ENCODE assay signal across 1 cellular context in the genomic region with DNA sequence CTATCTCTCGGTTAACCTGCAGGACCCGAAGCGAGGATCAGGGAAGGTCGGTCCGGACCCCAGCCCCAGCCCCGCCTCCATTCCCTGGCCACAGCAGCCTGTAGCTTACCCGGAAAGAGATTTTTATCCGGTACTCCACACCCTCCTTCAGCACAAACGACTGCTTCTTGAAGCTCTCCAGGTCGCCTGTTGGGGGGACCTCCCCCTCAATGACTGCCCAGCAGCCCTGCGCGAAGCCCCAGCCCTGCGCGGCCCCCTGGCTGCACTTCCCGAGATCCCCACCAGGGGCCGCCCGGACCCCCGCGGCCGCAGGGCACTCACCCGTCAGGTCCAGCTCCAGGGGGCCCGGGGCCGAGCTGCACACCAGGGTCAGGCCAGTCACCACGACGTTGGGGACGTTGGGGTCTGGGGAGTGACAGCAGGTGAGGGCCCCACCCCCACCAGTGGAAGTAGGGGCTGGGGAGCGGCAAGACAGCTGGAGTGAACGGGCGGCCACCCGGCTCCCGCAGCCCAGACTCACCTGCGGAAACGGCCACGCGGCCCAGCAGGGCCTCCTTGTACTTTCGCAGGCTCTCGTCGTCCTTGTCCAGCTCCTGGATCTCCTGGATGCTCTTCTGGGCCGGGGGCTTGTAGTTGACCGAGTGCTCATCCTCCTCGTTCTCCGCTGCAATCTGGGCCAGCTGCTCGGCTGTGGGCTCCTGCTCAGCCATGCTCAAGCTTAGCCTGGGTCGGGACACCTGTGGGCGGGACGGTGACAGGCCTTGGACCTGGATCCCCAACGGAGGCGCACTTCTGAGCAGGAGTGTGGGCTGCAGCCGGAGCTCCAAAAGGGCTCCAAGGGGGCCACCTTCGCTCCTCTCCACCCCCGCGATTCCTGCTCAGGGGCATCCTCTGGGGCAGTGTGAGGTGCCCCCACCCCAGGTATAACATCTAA.
TF ChIP-seq lines count a peak whose summit lies in the region.

No MANE protein-coding gene starts in this region.

TF ChIP-seq in HepG2, 621 proteins besides CTCF, POLR2A, EP300 and RAD21 (continued from another document and continues in another):
- TF ChIP-seq, protein P1, sequence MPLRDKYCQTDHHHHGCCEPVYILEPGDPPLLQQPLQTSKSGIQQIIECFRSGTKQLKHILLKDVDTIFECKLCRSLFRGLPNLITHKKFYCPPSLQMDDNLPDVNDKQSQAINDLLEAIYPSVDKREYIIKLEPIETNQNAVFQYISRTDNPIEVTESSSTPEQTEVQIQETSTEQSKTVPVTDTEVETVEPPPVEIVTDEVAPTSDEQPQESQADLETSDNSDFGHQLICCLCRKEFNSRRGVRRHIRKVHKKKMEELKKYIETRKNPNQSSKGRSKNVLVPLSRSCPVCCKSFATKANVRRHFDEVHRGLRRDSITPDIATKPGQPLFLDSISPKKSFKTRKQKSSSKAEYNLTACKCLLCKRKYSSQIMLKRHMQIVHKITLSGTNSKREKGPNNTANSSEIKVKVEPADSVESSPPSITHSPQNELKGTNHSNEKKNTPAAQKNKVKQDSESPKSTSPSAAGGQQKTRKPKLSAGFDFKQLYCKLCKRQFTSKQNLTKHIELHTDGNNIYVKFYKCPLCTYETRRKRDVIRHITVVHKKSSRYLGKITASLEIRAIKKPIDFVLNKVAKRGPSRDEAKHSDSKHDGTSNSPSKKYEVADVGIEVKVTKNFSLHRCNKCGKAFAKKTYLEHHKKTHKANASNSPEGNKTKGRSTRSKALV (CRISPR knock-in tag; IDR thresholded peaks at IDR 0.05) = 0 out of 2 replicates have a peak, but pooled peaks have one; percentile 21
- TF ChIP-seq ZNF670 (CRISPR knock-in tag; IDR thresholded peaks at IDR 0.05; ENCODE audit: borderline replicate concordance) (0 out of 2 replicates have a peak, but pooled peaks have one; percentile 6), KDM4B (CRISPR knock-in tag; IDR thresholded peaks at IDR 0.05) (no peak), ZNF781 (CRISPR knock-in tag; IDR thresholded peaks at IDR 0.05; ENCODE audit: borderline replicate concordance, not compliant biosample characterization) (peak; percentile 12), NCOA1 (CRISPR knock-in tag; IDR thresholded peaks at IDR 0.05) (no peak), YEATS2 (CRISPR knock-in tag; IDR thresholded peaks at IDR 0.05; ENCODE audit: borderline replicate concordance) (no peak), ATF7-NPFF (CRISPR knock-in tag; IDR thresholded peaks at IDR 0.05; ENCODE audit: low read depth) (no peak), ZNF136 (CRISPR knock-in tag; IDR thresholded peaks at IDR 0.05; ENCODE audit: low read depth) (0 out of 2 replicates have a peak, but pooled peaks have one; percentile 43), ZNF12 (CRISPR knock-in tag; IDR thresholded peaks at IDR 0.05) (no peak), REPIN1 (CRISPR knock-in tag; IDR thresholded peaks at IDR 0.05; ENCODE audit: borderline replicate concordance, low read depth) (peak; percentile 73), CHD2 (IDR thresholded peaks at IDR 0.05; ENCODE audit: low read depth, low read length) (no peak), ZNF253 (CRISPR knock-in tag; IDR thresholded peaks at IDR 0.05; ENCODE audit: borderline replicate concordance) (peak; percentile 64; the same call in 1 of the 2 replicates), POGZ (CRISPR knock-in tag; IDR thresholded peaks at IDR 0.05) (0 out of 2 replicates have a peak, but pooled peaks have one; percentile 12), ARNT2 (CRISPR knock-in tag; IDR thresholded peaks at IDR 0.05; ENCODE audit: low read depth) (no peak; the same call in 1 of the 2 replicates), EED (CRISPR knock-in tag; IDR thresholded peaks at IDR 0.05) (0 out of 2 replicates have a peak, but pooled peaks have one; percentile 11), RAD51 (IDR thresholded peaks at IDR 0.05; ENCODE audit: borderline replicate concordance) (no peak), HES4 (CRISPR knock-in tag; IDR thresholded peaks at IDR 0.05; ENCODE audit: borderline replicate concordance) (no peak), ZKSCAN5 (CRISPR knock-in tag; IDR thresholded peaks at IDR 0.05) (no peak), PHF20 (CRISPR knock-in tag; IDR thresholded peaks at IDR 0.05) (no peak), ARNT (IDR thresholded peaks at IDR 0.05) (no peak), ZNF251 (CRISPR knock-in tag; IDR thresholded peaks at IDR 0.05) (0 out of 2 replicates have a peak, but pooled peaks have one; percentile 5), ZNF773 (CRISPR knock-in tag; IDR thresholded peaks at IDR 0.05; ENCODE audit: borderline replicate concordance) (no peak), ZNF17 (CRISPR knock-in tag; IDR thresholded peaks at IDR 0.05) (no peak), JUNB (CRISPR knock-in tag; IDR thresholded peaks at IDR 0.05; ENCODE audit: borderline replicate concordance) (0 out of 2 replicates have a peak, but pooled peaks have one; percentile 5), ZNF33A (CRISPR knock-in tag; IDR thresholded peaks at IDR 0.05; ENCODE audit: borderline replicate concordance) (no peak), ZNF296 (CRISPR knock-in tag; conservative IDR thresholded peaks at IDR 0.05) (no peak)
- TF ChIP-seq, protein P2, sequence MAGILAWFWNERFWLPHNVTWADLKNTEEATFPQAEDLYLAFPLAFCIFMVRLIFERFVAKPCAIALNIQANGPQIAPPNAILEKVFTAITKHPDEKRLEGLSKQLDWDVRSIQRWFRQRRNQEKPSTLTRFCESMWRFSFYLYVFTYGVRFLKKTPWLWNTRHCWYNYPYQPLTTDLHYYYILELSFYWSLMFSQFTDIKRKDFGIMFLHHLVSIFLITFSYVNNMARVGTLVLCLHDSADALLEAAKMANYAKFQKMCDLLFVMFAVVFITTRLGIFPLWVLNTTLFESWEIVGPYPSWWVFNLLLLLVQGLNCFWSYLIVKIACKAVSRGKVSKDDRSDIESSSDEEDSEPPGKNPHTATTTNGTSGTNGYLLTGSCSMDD (CRISPR knock-in tag; IDR thresholded peaks at IDR 0.05) = no peak
- TF ChIP-seq, protein P3, sequence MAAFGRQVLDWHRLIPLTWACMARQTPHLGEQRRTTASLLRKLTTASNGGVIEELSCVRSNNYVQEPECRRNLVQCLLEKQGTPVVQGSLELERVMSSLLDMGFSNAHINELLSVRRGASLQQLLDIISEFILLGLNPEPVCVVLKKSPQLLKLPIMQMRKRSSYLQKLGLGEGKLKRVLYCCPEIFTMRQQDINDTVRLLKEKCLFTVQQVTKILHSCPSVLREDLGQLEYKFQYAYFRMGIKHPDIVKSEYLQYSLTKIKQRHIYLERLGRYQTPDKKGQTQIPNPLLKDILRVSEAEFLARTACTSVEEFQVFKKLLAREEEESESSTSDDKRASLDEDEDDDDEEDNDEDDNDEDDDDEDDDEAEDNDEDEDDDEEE (CRISPR knock-in tag; IDR thresholded peaks at IDR 0.05) = no peak; the same call in 1 of the 2 replicates
- TF ChIP-seq, protein P4, sequence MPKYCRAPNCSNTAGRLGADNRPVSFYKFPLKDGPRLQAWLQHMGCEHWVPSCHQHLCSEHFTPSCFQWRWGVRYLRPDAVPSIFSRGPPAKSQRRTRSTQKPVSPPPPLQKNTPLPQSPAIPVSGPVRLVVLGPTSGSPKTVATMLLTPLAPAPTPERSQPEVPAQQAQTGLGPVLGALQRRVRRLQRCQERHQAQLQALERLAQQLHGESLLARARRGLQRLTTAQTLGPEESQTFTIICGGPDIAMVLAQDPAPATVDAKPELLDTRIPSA (CRISPR knock-in tag; IDR thresholded peaks at IDR 0.05; ENCODE audit: borderline replicate concordance) = no peak
- TF ChIP-seq, protein P5, sequence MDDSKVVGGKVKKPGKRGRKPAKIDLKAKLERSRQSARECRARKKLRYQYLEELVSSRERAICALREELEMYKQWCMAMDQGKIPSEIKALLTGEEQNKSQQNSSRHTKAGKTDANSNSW (CRISPR knock-in tag; IDR thresholded peaks at IDR 0.05; ENCODE audit: borderline replicate concordance) = no peak
- TF ChIP-seq, protein P6, sequence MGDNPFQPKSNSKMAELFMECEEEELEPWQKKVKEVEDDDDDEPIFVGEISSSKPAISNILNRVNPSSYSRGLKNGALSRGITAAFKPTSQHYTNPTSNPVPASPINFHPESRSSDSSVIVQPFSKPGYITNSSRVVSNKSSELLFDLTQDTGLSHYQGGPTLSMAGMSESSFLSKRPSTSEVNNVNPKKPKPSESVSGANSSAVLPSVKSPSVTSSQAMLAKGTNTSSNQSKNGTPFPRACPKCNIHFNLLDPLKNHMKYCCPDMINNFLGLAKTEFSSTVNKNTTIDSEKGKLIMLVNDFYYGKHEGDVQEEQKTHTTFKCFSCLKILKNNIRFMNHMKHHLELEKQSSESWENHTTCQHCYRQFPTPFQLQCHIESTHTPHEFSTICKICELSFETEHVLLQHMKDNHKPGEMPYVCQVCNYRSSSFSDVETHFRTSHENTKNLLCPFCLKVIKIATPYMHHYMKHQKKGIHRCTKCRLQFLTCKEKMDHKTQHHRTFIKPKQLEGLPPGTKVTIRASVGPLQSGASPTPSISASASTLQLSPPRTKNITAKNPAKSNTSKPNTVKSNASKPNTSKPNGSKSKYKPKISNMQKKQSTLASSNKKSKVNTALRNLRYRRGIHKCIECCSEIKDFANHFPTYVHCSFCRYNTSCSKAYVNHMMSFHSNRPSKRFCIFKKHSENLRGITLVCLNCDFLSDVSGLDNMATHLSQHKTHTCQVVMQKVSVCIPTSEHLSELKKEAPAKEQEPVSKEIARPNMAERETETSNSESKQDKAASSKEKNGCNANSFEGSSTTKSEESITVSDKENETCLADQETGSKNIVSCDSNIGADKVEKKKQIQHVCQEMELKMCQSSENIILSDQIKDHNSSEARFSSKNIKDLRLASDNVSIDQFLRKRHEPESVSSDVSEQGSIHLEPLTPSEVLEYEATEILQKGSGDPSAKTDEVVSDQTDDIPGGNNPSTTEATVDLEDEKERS (CRISPR knock-in tag; IDR thresholded peaks at IDR 0.05) = no peak
- TF ChIP-seq, protein P7, sequence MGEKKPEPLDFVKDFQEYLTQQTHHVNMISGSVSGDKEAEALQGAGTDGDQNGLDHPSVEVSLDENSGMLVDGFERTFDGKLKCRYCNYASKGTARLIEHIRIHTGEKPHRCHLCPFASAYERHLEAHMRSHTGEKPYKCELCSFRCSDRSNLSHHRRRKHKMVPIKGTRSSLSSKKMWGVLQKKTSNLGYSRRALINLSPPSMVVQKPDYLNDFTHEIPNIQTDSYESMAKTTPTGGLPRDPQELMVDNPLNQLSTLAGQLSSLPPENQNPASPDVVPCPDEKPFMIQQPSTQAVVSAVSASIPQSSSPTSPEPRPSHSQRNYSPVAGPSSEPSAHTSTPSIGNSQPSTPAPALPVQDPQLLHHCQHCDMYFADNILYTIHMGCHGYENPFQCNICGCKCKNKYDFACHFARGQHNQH (CRISPR knock-in tag; IDR thresholded peaks at IDR 0.05) = peak; percentile 15; the same call in 1 of the 2 replicates
- TF ChIP-seq, protein P8, sequence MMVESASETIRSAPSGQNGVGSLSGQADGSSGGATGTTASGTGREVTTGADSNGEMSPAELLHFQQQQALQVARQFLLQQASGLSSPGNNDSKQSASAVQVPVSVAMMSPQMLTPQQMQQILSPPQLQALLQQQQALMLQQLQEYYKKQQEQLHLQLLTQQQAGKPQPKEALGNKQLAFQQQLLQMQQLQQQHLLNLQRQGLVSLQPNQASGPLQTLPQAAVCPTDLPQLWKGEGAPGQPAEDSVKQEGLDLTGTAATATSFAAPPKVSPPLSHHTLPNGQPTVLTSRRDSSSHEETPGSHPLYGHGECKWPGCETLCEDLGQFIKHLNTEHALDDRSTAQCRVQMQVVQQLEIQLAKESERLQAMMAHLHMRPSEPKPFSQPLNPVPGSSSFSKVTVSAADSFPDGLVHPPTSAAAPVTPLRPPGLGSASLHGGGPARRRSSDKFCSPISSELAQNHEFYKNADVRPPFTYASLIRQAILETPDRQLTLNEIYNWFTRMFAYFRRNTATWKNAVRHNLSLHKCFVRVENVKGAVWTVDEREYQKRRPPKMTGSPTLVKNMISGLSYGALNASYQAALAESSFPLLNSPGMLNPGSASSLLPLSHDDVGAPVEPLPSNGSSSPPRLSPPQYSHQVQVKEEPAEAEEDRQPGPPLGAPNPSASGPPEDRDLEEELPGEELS (CRISPR knock-in tag; IDR thresholded peaks at IDR 0.05) = no peak
- TF ChIP-seq, protein P9, sequence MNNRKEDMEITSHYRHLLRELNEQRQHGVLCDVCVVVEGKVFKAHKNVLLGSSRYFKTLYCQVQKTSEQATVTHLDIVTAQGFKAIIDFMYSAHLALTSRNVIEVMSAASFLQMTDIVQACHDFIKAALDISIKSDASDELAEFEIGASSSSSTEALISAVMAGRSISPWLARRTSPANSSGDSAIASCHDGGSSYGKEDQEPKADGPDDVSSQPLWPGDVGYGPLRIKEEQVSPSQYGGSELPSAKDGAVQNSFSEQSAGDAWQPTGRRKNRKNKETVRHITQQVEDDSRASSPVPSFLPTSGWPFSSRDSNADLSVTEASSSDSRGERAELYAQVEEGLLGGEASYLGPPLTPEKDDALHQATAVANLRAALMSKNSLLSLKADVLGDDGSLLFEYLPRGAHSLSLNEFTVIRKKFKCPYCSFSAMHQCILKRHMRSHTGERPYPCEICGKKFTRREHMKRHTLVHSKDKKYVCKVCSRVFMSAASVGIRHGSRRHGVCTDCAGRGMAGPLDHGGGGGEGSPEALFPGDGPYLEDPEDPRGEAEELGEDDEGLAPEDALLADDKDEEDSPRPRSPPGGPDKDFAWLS (CRISPR knock-in tag; IDR thresholded peaks at IDR 0.05; ENCODE audit: borderline replicate concordance) = no peak
- TF ChIP-seq, protein P10, sequence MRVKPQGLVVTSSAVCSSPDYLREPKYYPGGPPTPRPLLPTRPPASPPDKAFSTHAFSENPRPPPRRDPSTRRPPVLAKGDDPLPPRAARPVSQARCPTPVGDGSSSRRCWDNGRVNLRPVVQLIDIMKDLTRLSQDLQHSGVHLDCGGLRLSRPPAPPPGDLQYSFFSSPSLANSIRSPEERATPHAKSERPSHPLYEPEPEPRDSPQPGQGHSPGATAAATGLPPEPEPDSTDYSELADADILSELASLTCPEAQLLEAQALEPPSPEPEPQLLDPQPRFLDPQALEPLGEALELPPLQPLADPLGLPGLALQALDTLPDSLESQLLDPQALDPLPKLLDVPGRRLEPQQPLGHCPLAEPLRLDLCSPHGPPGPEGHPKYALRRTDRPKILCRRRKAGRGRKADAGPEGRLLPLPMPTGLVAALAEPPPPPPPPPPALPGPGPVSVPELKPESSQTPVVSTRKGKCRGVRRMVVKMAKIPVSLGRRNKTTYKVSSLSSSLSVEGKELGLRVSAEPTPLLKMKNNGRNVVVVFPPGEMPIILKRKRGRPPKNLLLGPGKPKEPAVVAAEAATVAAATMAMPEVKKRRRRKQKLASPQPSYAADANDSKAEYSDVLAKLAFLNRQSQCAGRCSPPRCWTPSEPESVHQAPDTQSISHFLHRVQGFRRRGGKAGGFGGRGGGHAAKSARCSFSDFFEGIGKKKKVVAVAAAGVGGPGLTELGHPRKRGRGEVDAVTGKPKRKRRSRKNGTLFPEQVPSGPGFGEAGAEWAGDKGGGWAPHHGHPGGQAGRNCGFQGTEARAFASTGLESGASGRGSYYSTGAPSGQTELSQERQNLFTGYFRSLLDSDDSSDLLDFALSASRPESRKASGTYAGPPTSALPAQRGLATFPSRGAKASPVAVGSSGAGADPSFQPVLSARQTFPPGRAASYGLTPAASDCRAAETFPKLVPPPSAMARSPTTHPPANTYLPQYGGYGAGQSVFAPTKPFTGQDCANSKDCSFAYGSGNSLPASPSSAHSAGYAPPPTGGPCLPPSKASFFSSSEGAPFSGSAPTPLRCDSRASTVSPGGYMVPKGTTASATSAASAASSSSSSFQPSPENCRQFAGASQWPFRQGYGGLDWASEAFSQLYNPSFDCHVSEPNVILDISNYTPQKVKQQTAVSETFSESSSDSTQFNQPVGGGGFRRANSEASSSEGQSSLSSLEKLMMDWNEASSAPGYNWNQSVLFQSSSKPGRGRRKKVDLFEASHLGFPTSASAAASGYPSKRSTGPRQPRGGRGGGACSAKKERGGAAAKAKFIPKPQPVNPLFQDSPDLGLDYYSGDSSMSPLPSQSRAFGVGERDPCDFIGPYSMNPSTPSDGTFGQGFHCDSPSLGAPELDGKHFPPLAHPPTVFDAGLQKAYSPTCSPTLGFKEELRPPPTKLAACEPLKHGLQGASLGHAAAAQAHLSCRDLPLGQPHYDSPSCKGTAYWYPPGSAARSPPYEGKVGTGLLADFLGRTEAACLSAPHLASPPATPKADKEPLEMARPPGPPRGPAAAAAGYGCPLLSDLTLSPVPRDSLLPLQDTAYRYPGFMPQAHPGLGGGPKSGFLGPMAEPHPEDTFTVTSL (CRISPR knock-in tag; IDR thresholded peaks at IDR 0.05; ENCODE audit: borderline replicate concordance) = no peak
